Comparison of ENCODE assay signal across 8 cellular contexts in the genomic region with DNA sequence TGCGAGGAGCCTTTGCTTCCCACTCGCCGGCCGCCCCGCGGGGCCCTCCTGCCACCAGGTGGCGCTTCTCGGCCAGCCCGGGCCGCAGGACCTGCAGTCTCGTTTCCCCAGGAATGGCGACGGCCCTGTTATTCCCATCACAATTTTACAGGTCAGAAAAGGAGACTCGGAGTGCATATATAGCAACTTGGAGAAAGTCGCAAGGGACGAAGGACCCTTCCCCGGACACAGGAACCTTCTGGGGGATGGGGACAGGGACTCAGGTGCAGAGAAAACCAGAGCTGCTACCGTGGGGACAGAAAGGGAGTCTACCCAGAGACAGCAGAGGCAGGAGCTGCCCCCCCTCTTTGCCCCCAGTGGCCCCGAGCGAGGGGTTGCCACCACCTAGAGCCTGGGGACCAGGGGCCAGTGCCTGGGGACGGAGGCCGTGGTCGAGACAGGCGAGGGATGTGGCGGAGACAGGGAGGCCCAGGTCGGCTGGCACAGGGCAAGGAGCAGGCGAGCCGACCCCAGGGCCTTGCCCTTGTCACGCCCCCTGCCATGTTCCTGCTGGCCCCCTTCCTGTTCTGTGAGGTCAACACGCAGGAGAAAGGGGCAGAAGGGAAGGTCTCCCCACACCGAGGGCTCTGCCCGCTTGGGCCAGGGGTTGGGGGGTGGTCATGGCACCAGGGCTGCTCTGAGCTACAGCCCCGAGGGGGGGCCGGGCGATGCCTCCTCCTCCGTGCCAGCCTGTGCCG. TPM values are rescaled to one million over a fixed set of nuclear protein-coding genes. Genes with fewer than 3 reads are reported as not detected.
DNase-seq lines count a peak whose midpoint lies in the region; ATAC-seq and TF ChIP-seq lines count a peak whose summit lies in the region.

No MANE protein-coding gene starts in this region.

- peak overlapping the region; percentile 4 to 45 (median 32) for H3K4me3 ChIP-seq in tibial nerve

- H3K27me3 ChIP-seq in tibial nerve, result peaks cover 0 to 5% of the 10 kb centered on the region in 2 donors

- H3K27ac ChIP-seq in tibial nerve, result peak overlapping the region in 3 of 4 donors; percentile 6 to 82 (median 72)

- peak; percentile 90 to 97 (median 93) for TF ChIP-seq CTCF in tibial nerve (IDR thresholded peaks at IDR 0.05)

- H3K36me3 ChIP-seq in tibial nerve, result no peaks in the 10 kb centered on the region

- peak in 1 of 2 donors; percentile 12 for TF ChIP-seq EP300 in tibial nerve (IDR thresholded peaks at IDR 0.05)

- TF ChIP-seq POLR2A in tibial nerve (IDR thresholded peaks at IDR 0.05), result no peak

- WGBS in tibial nerve, 2 donors, result 9 to 17% methylated on average over 33 to 35 of the region's 37 CpGs

- DNase-seq in GDM1 (lab: John Stamatoyannopoulos, UW), result peak; percentile 55
- DNase-seq in M059J (ENCODE audit: low read depth), result peak; percentile 63
- DNase-seq in T-helper 1 cell, result peak; percentile 40 to 65 (median 56)
- DNase-seq in amygdala (lab: John Stamatoyannopoulos, UW), result peak in 50 of 56 donors; percentile 13 to 89 (median 60)
- peak; percentile 80 for DNase-seq in left cardiac atrium
- DNase-seq in posterior cingulate gyrus, result peak; percentile 73 to 98 (median 88)
- peak; percentile 59 to 72 for DNase-seq in tibial nerve (ENCODE audit: low spot score in 2 of 2)

- ATAC-seq in left cardiac atrium (peak; percentile 88 to 89), GM19467 (IDR thresholded peaks at IDR 0.05; ENCODE audit: unreplicated experiment) (no peak)

- H3K9me3 ChIP-seq in tibial nerve, result no peaks in the 10 kb centered on the region

- peaks cover 0 to 15% (median 8%) of the 10 kb centered on the region in 4 donors for H3K4me1 ChIP-seq in tibial nerve

- intact Hi-C loops in left cardiac atrium (cut with DNase I), result loop anchor here (1.0 to 5.0 kb wide), 5 partner anchors 41 to 459 kb away; no protein-coding TSS in a partner anchor
- intact Hi-C loops in posterior cingulate gyrus (cut with DNase I), result loop anchor here (1.0 to 10.0 kb wide), 4 partner anchors 41 to 459 kb away; no protein-coding TSS in a partner anchor

RNA-seq across cellular contexts. Expression of gene KRTAP5-6, which starts 3.5 kb away (rescaled TPM):
- total RNA-seq in M059J (2014; rRNA removed; shearing (Covaris generic)), result not detected in 2 replicates
- total RNA-seq in left cardiac atrium, result not detected
- total RNA-seq in tibial nerve, result not detected

RNA-seq across cellular contexts. Expression of gene IFITM10, which starts 56.9 kb away (rescaled TPM):
- total RNA-seq in M059J (2014; rRNA removed; shearing (Covaris generic)), result 2.7 and 11.4 TPM in 2 replicates
- under 1 TPM; 0.27 to 0.76 TPM for total RNA-seq in left cardiac atrium
- total RNA-seq in tibial nerve, result 10 to 100 TPM in 2 of 4 donors, 1 to 10 TPM in 2; 5.9 to 54.9 (median 13.8) TPM
